ENCODE assay signal across 15 cellular contexts in genomic region chr13:101262306-101262705, GRCh38.
A peak's percentile ranks its signal among the peaks of the same experiment; 100 is the strongest.
DNase-seq lines count a peak whose midpoint lies in the region; ATAC-seq, FAIRE-seq and TF ChIP-seq lines count a peak whose summit lies in the region.
"Had no signal": no experiment of that assay in that cellular context is flagged by ENCODE, and none has a peak within 500 bp of the region (broad histone marks: within the 10 kb centered on the region; RNA-seq: fewer than 3 reads in every experiment).

No MANE protein-coding gene starts in this region.

- H2AFZ ChIP-seq in GM23248: no peak overlapping the region

- H3K27ac ChIP-seq in GM23248: no peak overlapping the region
- H3K27ac ChIP-seq: prostate gland, tibial artery had no signal

- in situ Hi-C loops in GM23248 (cut with MboI): no loop called here

- no peaks in the 10 kb centered on the region for H3K79me2 ChIP-seq in GM23248 (ENCODE audit: insufficient read depth)

- peak; percentile 9 for TF ChIP-seq CTCF in GM12873 (IDR thresholded peaks at IDR 0.05; ENCODE audit: insufficient read depth, low read depth, low read length, missing control alignments)

- no peaks in the 10 kb centered on the region for H3K9me3 ChIP-seq in GM23248 (ENCODE audit: low read depth)
- H3K9me3 ChIP-seq: prostate gland, tibial artery had no signal

- no peak for FAIRE-seq in GM12892 (lab: Jason Lieb, UNC)
- FAIRE-seq: A204.1 had no signal

- H4K20me1 ChIP-seq in GM23248 (ENCODE audit: insufficient read depth): no peaks in the 10 kb centered on the region

- H3F3A ChIP-seq in GM23248 (ENCODE audit: insufficient read depth): peaks cover 17% of the 10 kb centered on the region

- H3K9me2 ChIP-seq in GM23248 (ENCODE audit: insufficient read depth): no peaks in the 10 kb centered on the region

- TF ChIP-seq POLR2A in GM12892 (IDR thresholded peaks at IDR 0.05; ENCODE audit: low read depth, low read length): no peak

- ATAC-seq in GM19438 (IDR thresholded peaks at IDR 0.05; ENCODE audit: low read depth, unreplicated experiment) (peak; percentile 73), HG02678 (IDR thresholded peaks at IDR 0.05; ENCODE audit: unreplicated experiment) (peak; percentile 71), HG03460 (IDR thresholded peaks at IDR 0.05; ENCODE audit: unreplicated experiment) (peak; percentile 73), HG03039 (IDR thresholded peaks at IDR 0.05; ENCODE audit: unreplicated experiment) (no peak)
- ATAC-seq: naive thymus-derived CD4-positive, alpha-beta T cell had no signal

- no peak overlapping the region for H3K4me2 ChIP-seq in GM23248 (ENCODE audit: unreplicated experiment)

- H3K27me3 ChIP-seq in GM23248 (replicated peaks; ENCODE audit: insufficient read depth): no peaks in the 10 kb centered on the region
- H3K27me3 ChIP-seq: tibial artery had no signal

- no peak overlapping the region for H3K9ac ChIP-seq in GM23248

- peaks cover 23% of the 10 kb centered on the region for H3K4me1 ChIP-seq in GM23248 (ENCODE audit: insufficient read depth)
- H3K4me1 ChIP-seq: prostate gland, tibial artery had no signal

- H3K36me3 ChIP-seq in GM23248 (ENCODE audit: low read depth): no peaks in the 10 kb centered on the region
- H3K36me3 ChIP-seq: prostate gland had no signal

- no peak for DNase-seq in DMS53 (lab: John Stamatoyannopoulos, UW)
- DNase-seq in GM12892 (ENCODE audit: insufficient read length): no peak
- DNase-seq in GM23248: no peak
- DNase-seq: activated CD8-positive, alpha-beta memory T cell treated with anti-CD3 and anti-CD28 coated beads, Interleukin-2, amount 50 U/mL, for 48 hours; MM.1S; naive thymus-derived CD4-positive, alpha-beta T cell; stimulated activated CD4-positive, alpha-beta T cell treated with anti-CD3 and anti-CD28 coated beads, Interleukin-15, amount 100 ng/mL, for 24 hours; tibial artery had no signal

- 90 to 100% methylated on average over 2 of the region's 2 CpGs for WGBS in GM23248 (ENCODE audit: low coverage in 1 of 2, low lambda C conversion rate in 2 of 2, missing lambda C conversion rate in 2 of 2), 2 experiments

- H3K4me3 ChIP-seq in GM23248: no peak overlapping the region
- H3K4me3 ChIP-seq: prostate gland, tibial artery had no signal
